12 cellular contexts compared by ENCODE assay signal in the genomic region with DNA sequence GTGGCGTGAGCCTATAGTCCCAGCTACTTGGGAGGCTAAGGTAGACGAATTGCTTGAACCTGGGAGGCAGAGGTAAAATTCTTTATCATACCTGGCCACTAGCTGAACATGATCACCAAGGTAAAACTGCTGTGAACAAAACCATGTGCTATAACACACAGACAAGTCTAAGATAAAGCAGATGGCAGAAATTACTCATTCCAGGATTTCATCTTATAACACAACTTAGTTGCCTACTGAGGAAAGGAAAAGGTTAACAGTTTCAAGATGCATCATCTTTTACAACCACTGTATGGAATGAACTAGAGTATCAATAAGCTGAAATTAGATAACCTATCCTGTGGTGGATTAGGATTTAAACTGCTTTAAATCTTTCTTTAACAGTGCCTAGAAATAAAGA. TPM values are rescaled to one million over a fixed set of nuclear protein-coding genes. Genes with fewer than 3 reads are reported as not detected.
A peak's percentile ranks its signal among the peaks of the same experiment; 100 is the strongest.
DNase-seq lines count a peak whose midpoint lies in the region; ATAC-seq and TF ChIP-seq lines count a peak whose summit lies in the region.
"Had no signal": no experiment of that assay in that cellular context is flagged by ENCODE, and none has a peak within 500 bp of the region (broad histone marks: within the 10 kb centered on the region; RNA-seq: fewer than 3 reads in every experiment).

No MANE protein-coding gene starts in this region.

- no peaks in the 10 kb centered on the region for H3K27me3 ChIP-seq in neural progenitor cell

- peaks cover 93% of the 10 kb centered on the region for H3K79me2 ChIP-seq in neural progenitor cell (ENCODE audit: low read depth)

- peaks cover 60% of the 10 kb centered on the region for H3K4me1 Mint-ChIP-seq in stimulated activated effector memory CD8-positive, alpha-beta T cell treated with anti-CD3 and anti-CD28 coated beads, Interleukin-12 subunit alpha, Interleukin-12 subunit beta, amount 100 ng/mL, for 72 hours
- H3K4me1 Mint-ChIP-seq in neural progenitor cell, result peaks cover 5% of the 10 kb centered on the region

- peak; percentile 51 for DNase-seq in activated CD8-positive, alpha-beta memory T cell treated with anti-CD3 and anti-CD28 coated beads for 24 hours
- no peak for DNase-seq in activated CD8-positive, alpha-beta memory T cell treated with anti-CD3 and anti-CD28 coated beads, Interleukin-2, amount 50 U/mL, for 48 hours
- no peak for DNase-seq in stimulated activated effector memory CD8-positive, alpha-beta T cell treated with anti-CD3 and anti-CD28 coated beads, Interleukin-12 subunit alpha, Interleukin-12 subunit beta, amount 100 ng/mL, for 72 hours (ENCODE audit: low spot score in 2 of 2)
- no peak for DNase-seq in stimulated activated CD4-positive, alpha-beta T cell treated with anti-CD3 and anti-CD28 coated beads, Interleukin-15, amount 100 ng/mL, for 24 hours
- DNase-seq in neural progenitor cell (ENCODE audit: low spot score), result no peak
- DNase-seq in activated CD4-positive, alpha-beta T cell treated with anti-CD3 and anti-CD28 coated beads for 1 hour, result no peak
- DNase-seq: mammary epithelial cell, NCI-H748 treated with DMSO at 0.1 percent for 48 hours, T-helper 9 cell had no signal

- H3K27ac Mint-ChIP-seq in stimulated activated effector memory CD8-positive, alpha-beta T cell treated with anti-CD3 and anti-CD28 coated beads, Interleukin-12 subunit alpha, Interleukin-12 subunit beta, amount 100 ng/mL, for 72 hours, result no peak overlapping the region
- no peak overlapping the region for H3K27ac Mint-ChIP-seq in neural progenitor cell

- H3K4me1 ChIP-seq in neural progenitor cell, result peaks cover 13% of the 10 kb centered on the region

- H3K27me3 Mint-ChIP-seq in neural progenitor cell (ENCODE audit: insufficient read depth, low read depth), result no peaks in the 10 kb centered on the region

- H4K20me1 ChIP-seq in neural progenitor cell (ENCODE audit: low read depth), result peaks cover 81% of the 10 kb centered on the region

- ATAC-seq in GM21786 (IDR thresholded peaks at IDR 0.05; ENCODE audit: unreplicated experiment) (peak; percentile 61), HG03354 (IDR thresholded peaks at IDR 0.05; ENCODE audit: poor library complexity, severe bottlenecking, unreplicated experiment) (peak; percentile 74)
- peak; percentile 98 for ATAC-seq in stimulated activated effector memory CD8-positive, alpha-beta T cell treated with anti-CD3 and anti-CD28 coated beads, Interleukin-12 subunit alpha, Interleukin-12 subunit beta, amount 100 ng/mL, for 72 hours
- ATAC-seq: K562 had no signal

- H3K27ac ChIP-seq in neural progenitor cell, result no peak overlapping the region

- no peaks in the 10 kb centered on the region for H3K9me3 Mint-ChIP-seq in stimulated activated effector memory CD8-positive, alpha-beta T cell treated with anti-CD3 and anti-CD28 coated beads, Interleukin-12 subunit alpha, Interleukin-12 subunit beta, amount 100 ng/mL, for 72 hours
- H3K9me3 Mint-ChIP-seq in neural progenitor cell, result peaks cover 9% of the 10 kb centered on the region

- no peaks in the 10 kb centered on the region for H3K9me3 ChIP-seq in neural progenitor cell (ENCODE audit: low read depth)

- H2AFZ ChIP-seq in neural progenitor cell (replicated peaks), result no peak overlapping the region

- H3K9ac ChIP-seq in neural progenitor cell, result no peak overlapping the region

- H3K36me3 Mint-ChIP-seq in stimulated activated effector memory CD8-positive, alpha-beta T cell treated with anti-CD3 and anti-CD28 coated beads, Interleukin-12 subunit alpha, Interleukin-12 subunit beta, amount 100 ng/mL, for 72 hours, result peaks cover 17% of the 10 kb centered on the region
- peaks cover 34% of the 10 kb centered on the region for H3K36me3 Mint-ChIP-seq in neural progenitor cell

- H3K36me3 ChIP-seq in neural progenitor cell, result no peaks in the 10 kb centered on the region

- no peak overlapping the region for H3K4me2 ChIP-seq in neural progenitor cell

- H3F3A ChIP-seq in neural progenitor cell (ENCODE audit: low read depth), result no peaks in the 10 kb centered on the region

- no peak for TF ChIP-seq CTCF in neural progenitor cell (IDR thresholded peaks at IDR 0.05)

- H3K4me3 ChIP-seq in neural progenitor cell, result no peak overlapping the region
- H3K4me3 ChIP-seq: K562 had no signal

- no peak overlapping the region for H3K4me3 Mint-ChIP-seq in stimulated activated effector memory CD8-positive, alpha-beta T cell treated with anti-CD3 and anti-CD28 coated beads, Interleukin-12 subunit alpha, Interleukin-12 subunit beta, amount 100 ng/mL, for 72 hours
- no peak overlapping the region for H3K4me3 Mint-ChIP-seq in neural progenitor cell

RNA-seq across cellular contexts. Expression of a gene that starts 8.3 kb away (rescaled TPM):
- 74.4 and 129 TPM in 2 replicates for total RNA-seq in neural progenitor cell (ENCODE audit: low replicate concordance)
